9 cellular contexts compared by ENCODE assay signal in genomic region chr14:24360281-24360680, GRCh38. TPM values are rescaled to one million over a fixed set of nuclear protein-coding genes. Genes with fewer than 3 reads are reported as not detected.
"Had no signal": no experiment of that assay in that cellular context is flagged by ENCODE, and none has a peak within 500 bp of the region (broad histone marks: within the 10 kb centered on the region; RNA-seq: fewer than 3 reads in every experiment).

No MANE protein-coding gene starts in this region.

- ATAC-seq: GM12878 had no signal

- FAIRE-seq: G401.6, GM12878, GM12891, GM12892, GM18507, GM19239 had no signal

- DNase-seq: GDM1, GF-D8 had no signal

- H3K4me3 ChIP-seq: GM12878 had no signal

RNA-seq across cellular contexts. Expression of gene RIPK3, which starts 20.5 kb away (rescaled TPM):
- total RNA-seq: G401 had no signal

RNA-seq across cellular contexts. Expression of gene ADCY4, which starts 25.4 kb away (rescaled TPM):
- total RNA-seq: G401 had no signal
